Comparison of ENCODE assay signal across 17 cellular contexts in the genomic region with DNA sequence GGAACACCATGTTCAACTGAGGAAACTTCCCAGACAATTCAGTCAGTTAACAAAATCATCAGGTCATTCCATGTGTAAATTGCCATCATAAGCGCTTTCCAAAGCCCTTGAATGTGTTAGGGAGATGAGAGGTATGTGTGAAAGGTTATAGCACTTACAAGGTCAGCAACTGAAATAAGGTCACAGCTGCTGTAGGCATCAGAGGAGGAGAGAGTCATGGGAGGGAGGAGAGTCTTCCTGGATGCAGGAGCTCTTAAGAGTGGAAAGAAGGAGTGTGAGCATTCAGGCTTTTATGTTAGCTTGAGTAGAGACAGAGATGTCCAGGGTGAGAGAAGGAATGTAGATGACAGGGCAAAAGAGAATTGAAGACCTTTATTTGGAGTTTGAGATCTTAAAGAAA.
DNase-seq lines count a peak whose midpoint lies in the region; ATAC-seq, FAIRE-seq and TF ChIP-seq lines count a peak whose summit lies in the region.
"Had no signal": no experiment of that assay in that cellular context is flagged by ENCODE, and none has a peak within 500 bp of the region (broad histone marks: within the 10 kb centered on the region; RNA-seq: fewer than 3 reads in every experiment).

No MANE protein-coding gene starts in this region.

- peak overlapping the region; percentile 86 for H3K27ac Mint-ChIP-seq in activated CD4-positive, alpha-beta T cell treated with anti-CD3 and anti-CD28 coated beads for 36 hours
- peak overlapping the region; percentile 17 for H3K27ac Mint-ChIP-seq in HFFc6
- H3K27ac Mint-ChIP-seq in astrocyte (ENCODE audit: unreplicated experiment) = peak overlapping the region; percentile 2
- H3K27ac Mint-ChIP-seq in natural killer cell treated with Interleukin-12 subunit alpha and Interleukin-12 subunit beta and Interleukin-15 and Interleukin-18, amount 100 ng/mL, for 72 hours = peak overlapping the region; percentile 65 to 81

- no peak for TF ChIP-seq CTCF in HFFc6 (IDR thresholded peaks at IDR 0.05)
- no peak for TF ChIP-seq CTCF in astrocyte (IDR thresholded peaks at IDR 0.05; ENCODE audit: insufficient read depth, low read depth, low read length)
- no peak for TF ChIP-seq CTCF in GM20000 (IDR thresholded peaks at IDR 0.05; ENCODE audit: extremely low read depth, missing control alignments)

- H3K27ac ChIP-seq in astrocyte (ENCODE audit: low read depth, low read length) = no peak overlapping the region
- H3K27ac ChIP-seq: vagina had no signal

- peaks cover 90% of the 10 kb centered on the region for H3K4me1 Mint-ChIP-seq in activated CD4-positive, alpha-beta T cell treated with anti-CD3 and anti-CD28 coated beads for 36 hours
- peaks cover 88% of the 10 kb centered on the region for H3K4me1 Mint-ChIP-seq in HFFc6 (ENCODE audit: low read depth)
- H3K4me1 Mint-ChIP-seq in astrocyte (ENCODE audit: low read depth, unreplicated experiment) = peaks cover 47% of the 10 kb centered on the region
- H3K4me1 Mint-ChIP-seq in natural killer cell treated with Interleukin-12 subunit alpha and Interleukin-12 subunit beta and Interleukin-15 and Interleukin-18, amount 100 ng/mL, for 72 hours (ENCODE audit: low read depth in 2 of 2) = peaks cover 56 to 69% of the 10 kb centered on the region in 2 donors

- H4K20me1 ChIP-seq in astrocyte (ENCODE audit: insufficient read depth, low read length) = peaks cover 8% of the 10 kb centered on the region

- H3K9ac ChIP-seq in astrocyte (ENCODE audit: low read length) = no peak overlapping the region

- H3K79me2 ChIP-seq in astrocyte (ENCODE audit: insufficient read depth, low read length) = peaks cover 97% of the 10 kb centered on the region

- FAIRE-seq in astrocyte (lab: Jason Lieb, UNC) = no peak
- FAIRE-seq: A204.1 had no signal

- H3K36me3 ChIP-seq in astrocyte (ENCODE audit: insufficient read depth, low read length) = peaks cover 10% of the 10 kb centered on the region
- H3K36me3 ChIP-seq: vagina had no signal

- no peak overlapping the region for H3K4me3 ChIP-seq in astrocyte (ENCODE audit: insufficient read depth, low read depth, low read length)
- H3K4me3 ChIP-seq: vagina had no signal

- intact Hi-C loops in activated CD4-positive, alpha-beta T cell treated with anti-CD3 and anti-CD28 coated beads for 36 hours (cut with DNase I, micrococcal nuclease) = loop anchor here (2.0 kb wide), 2 partner anchors 13 to 15 kb away; no protein-coding TSS in a partner anchor

- DNase-seq in activated CD4-positive, alpha-beta T cell treated with anti-CD3 and anti-CD28 coated beads for 36 hours = no peak
- DNase-seq in activated CD4-positive, alpha-beta T cell treated with anti-CD3 and anti-CD28 coated beads, Interleukin-2, amount 50 U/mL, for 48 hours = no peak
- no peak for DNase-seq in HFFc6
- no peak for DNase-seq in astrocyte (ENCODE audit: low read depth)
- no peak for DNase-seq in natural killer cell treated with Interleukin-12 subunit alpha and Interleukin-12 subunit beta and Interleukin-15 and Interleukin-18, amount 100 ng/mL, for 72 hours (ENCODE audit: low spot score)
- no peak for DNase-seq in GM20000 (ENCODE audit: low spot score)
- DNase-seq in effector CD4-positive, alpha-beta T cell = no peak
- DNase-seq in effector CD8-positive, alpha-beta T cell (lab: John Stamatoyannopoulos, UW) = no peak
- DNase-seq: erythroblast; hypothalamus; NCI-H2029 treated with DMSO at 0.1 percent for 48 hours; NCI-H69; stimulated activated naive CD4-positive, alpha-beta T cell treated with Interleukin-2 at 50 U/mL for 16 hours had no signal

- H3K4me2 ChIP-seq in astrocyte (ENCODE audit: low read length) = no peak overlapping the region

- CTCF ChIA-PET in activated CD4-positive, alpha-beta T cell treated with anti-CD3 and anti-CD28 coated beads for 36 hours (lab: Charles Lee) = interaction anchor here (0.7 to 5.5 kb wide), 3 partner anchors 13 to 40 kb away, joined by 3 to 24 read pairs (median 20); no protein-coding TSS in a partner anchor

- ATAC-seq in activated CD4-positive, alpha-beta T cell treated with anti-CD3 and anti-CD28 coated beads for 36 hours = no peak
- no peak for ATAC-seq in natural killer cell treated with Interleukin-12 subunit alpha and Interleukin-12 subunit beta and Interleukin-15 and Interleukin-18, amount 100 ng/mL, for 72 hours
- ATAC-seq: left lobe of liver had no signal

- POLR2A ChIA-PET in activated CD4-positive, alpha-beta T cell treated with anti-CD3 and anti-CD28 coated beads for 36 hours (lab: Charles Lee) = no interaction called here

- no peak overlapping the region for H2AFZ ChIP-seq in astrocyte (ENCODE audit: low read depth, low read length)

- peaks cover 78% of the 10 kb centered on the region for H3K36me3 Mint-ChIP-seq in activated CD4-positive, alpha-beta T cell treated with anti-CD3 and anti-CD28 coated beads for 36 hours (ENCODE audit: low read depth)
- H3K36me3 Mint-ChIP-seq in HFFc6 (ENCODE audit: low read depth) (peaks cover 82% of the 10 kb centered on the region), astrocyte (ENCODE audit: low read depth, unreplicated experiment) (peaks cover 33% of the 10 kb centered on the region)
- peaks cover 29% of the 10 kb centered on the region for H3K36me3 Mint-ChIP-seq in natural killer cell treated with Interleukin-12 subunit alpha and Interleukin-12 subunit beta and Interleukin-15 and Interleukin-18, amount 100 ng/mL, for 72 hours

- no peaks in the 10 kb centered on the region for H3K27me3 Mint-ChIP-seq in activated CD4-positive, alpha-beta T cell treated with anti-CD3 and anti-CD28 coated beads for 36 hours
- H3K27me3 Mint-ChIP-seq in HFFc6 (ENCODE audit: insufficient read depth) (no peaks in the 10 kb centered on the region; the same call in 1 of the 2 replicates), astrocyte (ENCODE audit: low read depth, unreplicated experiment) (no peaks in the 10 kb centered on the region)
- H3K27me3 Mint-ChIP-seq in natural killer cell treated with Interleukin-12 subunit alpha and Interleukin-12 subunit beta and Interleukin-15 and Interleukin-18, amount 100 ng/mL, for 72 hours = no peaks in the 10 kb centered on the region

- no peaks in the 10 kb centered on the region for H3K9me3 ChIP-seq in astrocyte (ENCODE audit: insufficient read depth, low read depth, low read length)
- H3K9me3 ChIP-seq: vagina had no signal

- H3K4me1 ChIP-seq in astrocyte (ENCODE audit: insufficient read depth, low read length) = peaks cover 30% of the 10 kb centered on the region

- H3K4me3 Mint-ChIP-seq in activated CD4-positive, alpha-beta T cell treated with anti-CD3 and anti-CD28 coated beads for 36 hours = no peak overlapping the region
- H3K4me3 Mint-ChIP-seq in HFFc6 (no peak overlapping the region), astrocyte (ENCODE audit: unreplicated experiment) (no peak overlapping the region)
- H3K4me3 Mint-ChIP-seq in natural killer cell treated with Interleukin-12 subunit alpha and Interleukin-12 subunit beta and Interleukin-15 and Interleukin-18, amount 100 ng/mL, for 72 hours = peak overlapping the region; percentile 80
- H3K4me3 Mint-ChIP-seq: neural crest cell had no signal

- H3K9me3 Mint-ChIP-seq in activated CD4-positive, alpha-beta T cell treated with anti-CD3 and anti-CD28 coated beads for 36 hours (ENCODE audit: low read depth) = peaks cover 6% of the 10 kb centered on the region
- H3K9me3 Mint-ChIP-seq in HFFc6 (peaks cover 9% of the 10 kb centered on the region), astrocyte (ENCODE audit: unreplicated experiment) (peaks cover 10% of the 10 kb centered on the region)
- H3K9me3 Mint-ChIP-seq in natural killer cell treated with Interleukin-12 subunit alpha and Interleukin-12 subunit beta and Interleukin-15 and Interleukin-18, amount 100 ng/mL, for 72 hours = peaks cover 11% of the 10 kb centered on the region

- no peaks in the 10 kb centered on the region for H3K27me3 ChIP-seq in astrocyte (ENCODE audit: insufficient read depth, low read length)
- H3K27me3 ChIP-seq: vagina had no signal

Comparison
In these comparisons a context has a peak if more than half of its experiments do, and no peak if none do; other contexts are left out.
1. H3K27ac Mint-ChIP-seq: peak in every context shown above with its lines; median percentile 86 in activated CD4-positive, alpha-beta T cell treated with anti-CD3 and anti-CD28 coated beads for 36 hours; 73 in natural killer cell treated with Interleukin-12 subunit alpha and Interleukin-12 subunit beta and Interleukin-15 and Interleukin-18, amount 100 ng/mL, for 72 hours; 17 in HFFc6; 2 in astrocyte.